In genomic region chr15:60379466-60380274, GRCh38 we compare ENCODE assay signal across 10 cellular contexts. TPM values are rescaled to one million over a fixed set of nuclear protein-coding genes. Genes with fewer than 3 reads are reported as not detected.
DNase-seq lines count a peak whose midpoint lies in the region; ATAC-seq and TF ChIP-seq lines count a peak whose summit lies in the region.
"Had no signal": no experiment of that assay in that cellular context is flagged by ENCODE, and none has a peak within 500 bp of the region (broad histone marks: within the 10 kb centered on the region; RNA-seq: fewer than 3 reads in every experiment).

No MANE protein-coding gene starts in this region.

- ATAC-seq in Right ventricle myocardium inferior (peak; percentile 76), lower lobe of right lung (peak; percentile 37 to 61), HG03175 (IDR thresholded peaks at IDR 0.05; ENCODE audit: unreplicated experiment) (no peak)

- no peaks in the 10 kb centered on the region for H4K20me1 ChIP-seq in OCI-LY7 (ENCODE audit: insufficient read depth, low read length)

- DNase-seq in Right ventricle myocardium inferior (ENCODE audit: missing footprints) (no peak), cardiac septum (ENCODE audit: low spot score) (no peak), cardiac fibroblast (ENCODE audit: low read depth in 2 of 2) (peak; percentile 91 to 92), lower lobe of right lung (no peak), OCI-LY7 (ENCODE audit: low spot score) (no peak), putamen (ENCODE audit: low spot score) (no peak), C1 segment of cervical spinal cord (lab: John Stamatoyannopoulos, UW) (no peak)
- DNase-seq: ACHN, RPMI8226 had no signal

- H2AFZ ChIP-seq in OCI-LY7 (ENCODE audit: low read length), result no peak overlapping the region

- H3K9me3 ChIP-seq in lower lobe of right lung (no peaks in the 10 kb centered on the region), OCI-LY7 (ENCODE audit: low read length) (no peaks in the 10 kb centered on the region)

- intact Hi-C loops in Right ventricle myocardium inferior (cut with DNase I), result no loop called here
- intact Hi-C loops in cardiac septum (cut with DNase I), result no loop called here
- intact Hi-C loops in lower lobe of right lung (cut with DNase I), result no loop called here
- intact Hi-C loops in OCI-LY7 (cut with micrococcal nuclease; ENCODE audit: unreplicated experiment), result no loop called here

- H3K27me3 ChIP-seq in lower lobe of right lung (ENCODE audit: low read depth), result no peaks in the 10 kb centered on the region

- no peak overlapping the region for H3K4me2 ChIP-seq in OCI-LY7 (ENCODE audit: low read length)

- H3K4me1 ChIP-seq in lower lobe of right lung, result peaks cover 36% of the 10 kb centered on the region
- no peaks in the 10 kb centered on the region for H3K4me1 ChIP-seq in OCI-LY7 (ENCODE audit: insufficient read depth, low read length, poor library complexity, severe bottlenecking)

- H3K36me3 ChIP-seq in lower lobe of right lung (peaks cover 97% of the 10 kb centered on the region), OCI-LY7 (ENCODE audit: insufficient read depth, low read length) (no peaks in the 10 kb centered on the region)

- TF ChIP-seq CTCF in cardiac fibroblast (IDR thresholded peaks at IDR 0.05; ENCODE audit: low read depth, low read length) (no peak), lower lobe of right lung (IDR thresholded peaks at IDR 0.05) (no peak), OCI-LY7 (conservative IDR thresholded peaks at IDR 0.05; ENCODE audit: low read length) (no peak)

- H3K9me2 ChIP-seq in OCI-LY7 (ENCODE audit: insufficient read depth, low read length), result no peaks in the 10 kb centered on the region

- H3K4me3 ChIP-seq in cardiac fibroblast (replicated peaks in 1 of 2; ENCODE audit: low read depth in 2 of 2, low read length in 2 of 2), result no peak overlapping the region
- H3K4me3 ChIP-seq in lower lobe of right lung, result no peak overlapping the region
- no peak overlapping the region for H3K4me3 ChIP-seq in OCI-LY7 (ENCODE audit: low read depth, low read length, poor library complexity, severe bottlenecking)

- BruUV-seq in OCI-LY7 (replicated peaks; lab: Mats Ljungman, UMichigan), result no TSS peak

- CTCF ChIA-PET in OCI-LY7 (lab: Charles Lee; ENCODE audit: unreplicated experiment), result no interaction called here

- H3K27ac ChIP-seq in lower lobe of right lung (peak overlapping the region; percentile 42), OCI-LY7 (ENCODE audit: low read depth, low read length, poor library complexity, severe bottlenecking) (no peak overlapping the region)

- POLR2A ChIA-PET in OCI-LY7 (lab: Charles Lee), result no interaction called here

- no peaks in the 10 kb centered on the region for H3K79me2 ChIP-seq in OCI-LY7 (ENCODE audit: insufficient read depth, low read depth, low read length)

RNA-seq across cellular contexts. Expression of gene ANXA2, which starts 18.1 kb away (rescaled TPM):
- 212 TPM for total RNA-seq in Right ventricle myocardium inferior
- 177 TPM for total RNA-seq in cardiac septum
- 834 TPM for total RNA-seq in lower lobe of right lung
- 26.5 and 40.1 TPM in 2 replicates for total RNA-seq in OCI-LY7 (2014; rRNA removed; shearing (Covaris generic))
- total RNA-seq in OCI-LY7 (2022), result 29.8 and 43.4 TPM in 2 replicates

Comparison
In these comparisons a context has a peak if more than half of its experiments do, and no peak if none do; other contexts are left out.
1. DNase-seq: peak in cardiac fibroblast (2 of 2); none in Right ventricle myocardium inferior (single experiment), cardiac septum (single experiment), lower lobe of right lung (single experiment), OCI-LY7 (single experiment), putamen (single experiment) and C1 segment of cervical spinal cord (0 of 14).